ENCODE assay signal across 1 cellular context in the genomic region with DNA sequence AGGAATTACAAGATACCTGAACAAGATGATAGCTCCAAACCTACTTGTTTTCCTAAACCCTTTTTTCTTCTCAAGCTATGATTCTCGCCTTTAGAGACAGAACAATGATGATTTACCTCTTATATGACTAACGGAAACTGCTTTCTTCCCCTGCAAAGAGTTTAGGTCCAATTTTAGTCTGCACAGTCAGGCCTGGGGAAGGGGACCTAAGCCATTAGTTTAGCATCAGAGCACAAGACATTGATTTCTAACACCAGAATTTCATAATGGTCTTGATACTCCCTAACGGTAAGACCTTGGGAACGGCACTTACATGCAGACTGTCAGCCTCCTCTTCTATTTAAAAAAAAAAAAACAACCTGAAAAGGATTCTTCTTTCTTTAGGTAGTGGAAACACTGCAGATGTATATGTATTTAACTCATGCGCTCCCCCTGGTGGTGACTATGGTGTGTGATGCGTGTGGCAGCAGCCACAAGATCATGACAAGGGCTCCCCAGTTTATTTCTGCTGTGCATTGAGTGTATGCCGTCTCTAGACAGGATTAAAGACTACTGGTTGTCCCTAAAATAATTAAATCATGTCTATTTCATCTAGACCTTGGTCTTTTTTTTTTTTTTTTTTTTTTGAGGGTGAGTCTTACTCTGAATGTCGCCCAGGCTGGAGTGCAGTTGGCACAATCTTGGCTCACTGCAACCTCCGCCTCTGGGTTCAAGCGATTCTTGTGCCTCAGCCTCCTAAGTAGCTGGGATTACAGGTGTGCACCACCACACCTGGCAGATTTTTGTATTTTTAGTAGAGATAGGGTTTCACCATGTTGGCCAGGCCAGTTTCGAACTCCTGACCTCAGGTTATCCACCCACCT.
A peak's percentile ranks its signal among the peaks of the same experiment; 100 is the strongest.
TF ChIP-seq lines count a peak whose summit lies in the region.

No MANE protein-coding gene starts in this region.

TF ChIP-seq in GM12878, 131 proteins besides CTCF, POLR2A, EP300 and RAD21 (continues in another document):
- no peak for TF ChIP-seq FOXM1 (IDR thresholded peaks at IDR 0.05; ENCODE audit: low read depth, low read length)
- no peak for TF ChIP-seq SREBF2 (IDR thresholded peaks at IDR 0.05; ENCODE audit: low read length)
- TF ChIP-seq, protein P1, sequence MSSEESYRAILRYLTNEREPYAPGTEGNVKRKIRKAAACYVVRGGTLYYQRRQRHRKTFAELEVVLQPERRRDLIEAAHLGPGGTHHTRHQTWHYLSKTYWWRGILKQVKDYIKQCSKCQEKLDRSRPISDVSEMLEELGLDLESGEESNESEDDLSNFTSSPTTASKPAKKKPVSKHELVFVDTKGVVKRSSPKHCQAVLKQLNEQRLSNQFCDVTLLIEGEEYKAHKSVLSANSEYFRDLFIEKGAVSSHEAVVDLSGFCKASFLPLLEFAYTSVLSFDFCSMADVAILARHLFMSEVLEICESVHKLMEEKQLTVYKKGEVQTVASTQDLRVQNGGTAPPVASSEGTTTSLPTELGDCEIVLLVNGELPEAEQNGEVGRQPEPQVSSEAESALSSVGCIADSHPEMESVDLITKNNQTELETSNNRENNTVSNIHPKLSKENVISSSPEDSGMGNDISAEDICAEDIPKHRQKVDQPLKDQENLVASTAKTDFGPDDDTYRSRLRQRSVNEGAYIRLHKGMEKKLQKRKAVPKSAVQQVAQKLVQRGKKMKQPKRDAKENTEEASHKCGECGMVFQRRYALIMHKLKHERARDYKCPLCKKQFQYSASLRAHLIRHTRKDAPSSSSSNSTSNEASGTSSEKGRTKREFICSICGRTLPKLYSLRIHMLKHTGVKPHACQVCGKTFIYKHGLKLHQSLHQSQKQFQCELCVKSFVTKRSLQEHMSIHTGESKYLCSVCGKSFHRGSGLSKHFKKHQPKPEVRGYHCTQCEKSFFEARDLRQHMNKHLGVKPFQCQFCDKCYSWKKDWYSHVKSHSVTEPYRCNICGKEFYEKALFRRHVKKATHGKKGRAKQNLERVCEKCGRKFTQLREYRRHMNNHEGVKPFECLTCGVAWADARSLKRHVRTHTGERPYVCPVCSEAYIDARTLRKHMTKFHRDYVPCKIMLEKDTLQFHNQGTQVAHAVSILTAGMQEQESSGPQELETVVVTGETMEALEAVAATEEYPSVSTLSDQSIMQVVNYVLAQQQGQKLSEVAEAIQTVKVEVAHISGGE (CRISPR knock-in tag; IDR thresholded peaks at IDR 0.05) = no peak
- TF ChIP-seq KDM1A (IDR thresholded peaks at IDR 0.05; ENCODE audit: borderline replicate concordance) = no peak
- no peak for TF ChIP-seq ESRRA (IDR thresholded peaks at IDR 0.05; ENCODE audit: low read length)
- no peak for TF ChIP-seq NBN (IDR thresholded peaks at IDR 0.05)
- TF ChIP-seq NFYA (IDR thresholded peaks at IDR 0.05; ENCODE audit: borderline replicate concordance, low read depth, low read length) = no peak
- TF ChIP-seq POU2F2 (IDR thresholded peaks at IDR 0.05; ENCODE audit: borderline replicate concordance, low read depth, low read length) = peak; percentile 44; the same call in 1 of the 3 replicates
- no peak for TF ChIP-seq CEBPZ (IDR thresholded peaks at IDR 0.05; ENCODE audit: low read depth, low read length)
- TF ChIP-seq FOS (IDR thresholded peaks at IDR 0.05; ENCODE audit: borderline replicate concordance, extremely low read depth, insufficient read length) = no peak
- TF ChIP-seq TCF12 (IDR thresholded peaks at IDR 0.05; ENCODE audit: low read depth, low read length) = no peak
- TF ChIP-seq, protein P2, sequence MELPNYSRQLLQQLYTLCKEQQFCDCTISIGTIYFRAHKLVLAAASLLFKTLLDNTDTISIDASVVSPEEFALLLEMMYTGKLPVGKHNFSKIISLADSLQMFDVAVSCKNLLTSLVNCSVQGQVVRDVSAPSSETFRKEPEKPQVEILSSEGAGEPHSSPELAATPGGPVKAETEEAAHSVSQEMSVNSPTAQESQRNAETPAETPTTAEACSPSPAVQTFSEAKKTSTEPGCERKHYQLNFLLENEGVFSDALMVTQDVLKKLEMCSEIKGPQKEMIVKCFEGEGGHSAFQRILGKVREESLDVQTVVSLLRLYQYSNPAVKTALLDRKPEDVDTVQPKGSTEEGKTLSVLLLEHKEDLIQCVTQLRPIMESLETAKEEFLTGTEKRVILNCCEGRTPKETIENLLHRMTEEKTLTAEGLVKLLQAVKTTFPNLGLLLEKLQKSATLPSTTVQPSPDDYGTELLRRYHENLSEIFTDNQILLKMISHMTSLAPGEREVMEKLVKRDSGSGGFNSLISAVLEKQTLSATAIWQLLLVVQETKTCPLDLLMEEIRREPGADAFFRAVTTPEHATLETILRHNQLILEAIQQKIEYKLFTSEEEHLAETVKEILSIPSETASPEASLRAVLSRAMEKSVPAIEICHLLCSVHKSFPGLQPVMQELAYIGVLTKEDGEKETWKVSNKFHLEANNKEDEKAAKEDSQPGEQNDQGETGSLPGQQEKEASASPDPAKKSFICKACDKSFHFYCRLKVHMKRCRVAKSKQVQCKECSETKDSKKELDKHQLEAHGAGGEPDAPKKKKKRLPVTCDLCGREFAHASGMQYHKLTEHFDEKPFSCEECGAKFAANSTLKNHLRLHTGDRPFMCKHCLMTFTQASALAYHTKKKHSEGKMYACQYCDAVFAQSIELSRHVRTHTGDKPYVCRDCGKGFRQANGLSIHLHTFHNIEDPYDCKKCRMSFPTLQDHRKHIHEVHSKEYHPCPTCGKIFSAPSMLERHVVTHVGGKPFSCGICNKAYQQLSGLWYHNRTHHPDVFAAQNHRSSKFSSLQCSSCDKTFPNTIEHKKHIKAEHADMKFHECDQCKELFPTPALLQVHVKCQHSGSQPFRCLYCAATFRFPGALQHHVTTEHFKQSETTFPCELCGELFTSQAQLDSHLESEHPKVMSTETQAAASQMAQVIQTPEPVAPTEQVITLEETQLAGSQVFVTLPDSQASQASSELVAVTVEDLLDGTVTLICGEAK (IDR thresholded peaks at IDR 0.05; ENCODE audit: borderline replicate concordance) = no peak
- peak; percentile 60; the same call in 1 of the 2 replicates for TF ChIP-seq YY1 (IDR thresholded peaks at IDR 0.05; ENCODE audit: low read depth, low read length)
- TF ChIP-seq SMC3 (IDR thresholded peaks at IDR 0.05; ENCODE audit: borderline replicate concordance, low read length) = peak; percentile 98
- no peak for TF ChIP-seq ZNF687 (IDR thresholded peaks at IDR 0.05)
- no peak for TF ChIP-seq JUNB (IDR thresholded peaks at IDR 0.05)
- TF ChIP-seq, protein P3, sequence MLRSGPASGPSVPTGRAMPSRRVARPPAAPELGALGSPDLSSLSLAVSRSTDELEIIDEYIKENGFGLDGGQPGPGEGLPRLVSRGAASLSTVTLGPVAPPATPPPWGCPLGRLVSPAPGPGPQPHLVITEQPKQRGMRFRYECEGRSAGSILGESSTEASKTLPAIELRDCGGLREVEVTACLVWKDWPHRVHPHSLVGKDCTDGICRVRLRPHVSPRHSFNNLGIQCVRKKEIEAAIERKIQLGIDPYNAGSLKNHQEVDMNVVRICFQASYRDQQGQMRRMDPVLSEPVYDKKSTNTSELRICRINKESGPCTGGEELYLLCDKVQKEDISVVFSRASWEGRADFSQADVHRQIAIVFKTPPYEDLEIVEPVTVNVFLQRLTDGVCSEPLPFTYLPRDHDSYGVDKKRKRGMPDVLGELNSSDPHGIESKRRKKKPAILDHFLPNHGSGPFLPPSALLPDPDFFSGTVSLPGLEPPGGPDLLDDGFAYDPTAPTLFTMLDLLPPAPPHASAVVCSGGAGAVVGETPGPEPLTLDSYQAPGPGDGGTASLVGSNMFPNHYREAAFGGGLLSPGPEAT (IDR thresholded peaks at IDR 0.05; ENCODE audit: low read depth) = no peak
- TF ChIP-seq, protein P4, sequence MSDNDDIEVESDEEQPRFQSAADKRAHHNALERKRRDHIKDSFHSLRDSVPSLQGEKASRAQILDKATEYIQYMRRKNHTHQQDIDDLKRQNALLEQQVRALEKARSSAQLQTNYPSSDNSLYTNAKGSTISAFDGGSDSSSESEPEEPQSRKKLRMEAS (IDR thresholded peaks at IDR 0.05; ENCODE audit: low read depth, low read length) = no peak
- no peak for TF ChIP-seq SUPT20H (IDR thresholded peaks at IDR 0.05; ENCODE audit: borderline replicate concordance, control insufficient read depth, low read depth, low read length)
- no peak for TF ChIP-seq RCOR1 (conservative IDR thresholded peaks at IDR 0.05; ENCODE audit: low read depth, low read length)
- TF ChIP-seq, protein P5, sequence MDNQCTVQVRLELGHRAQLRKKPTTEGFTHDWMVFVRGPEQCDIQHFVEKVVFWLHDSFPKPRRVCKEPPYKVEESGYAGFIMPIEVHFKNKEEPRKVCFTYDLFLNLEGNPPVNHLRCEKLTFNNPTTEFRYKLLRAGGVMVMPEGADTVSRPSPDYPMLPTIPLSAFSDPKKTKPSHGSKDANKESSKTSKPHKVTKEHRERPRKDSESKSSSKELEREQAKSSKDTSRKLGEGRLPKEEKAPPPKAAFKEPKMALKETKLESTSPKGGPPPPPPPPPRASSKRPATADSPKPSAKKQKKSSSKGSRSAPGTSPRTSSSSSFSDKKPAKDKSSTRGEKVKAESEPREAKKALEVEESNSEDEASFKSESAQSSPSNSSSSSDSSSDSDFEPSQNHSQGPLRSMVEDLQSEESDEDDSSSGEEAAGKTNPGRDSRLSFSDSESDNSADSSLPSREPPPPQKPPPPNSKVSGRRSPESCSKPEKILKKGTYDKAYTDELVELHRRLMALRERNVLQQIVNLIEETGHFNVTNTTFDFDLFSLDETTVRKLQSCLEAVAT (IDR thresholded peaks at IDR 0.05) = no peak
- TF ChIP-seq ZNF384 (IDR thresholded peaks at IDR 0.05; ENCODE audit: borderline replicate concordance, low read depth, low read length) = peak; percentile 68
- TF ChIP-seq, protein P6, sequence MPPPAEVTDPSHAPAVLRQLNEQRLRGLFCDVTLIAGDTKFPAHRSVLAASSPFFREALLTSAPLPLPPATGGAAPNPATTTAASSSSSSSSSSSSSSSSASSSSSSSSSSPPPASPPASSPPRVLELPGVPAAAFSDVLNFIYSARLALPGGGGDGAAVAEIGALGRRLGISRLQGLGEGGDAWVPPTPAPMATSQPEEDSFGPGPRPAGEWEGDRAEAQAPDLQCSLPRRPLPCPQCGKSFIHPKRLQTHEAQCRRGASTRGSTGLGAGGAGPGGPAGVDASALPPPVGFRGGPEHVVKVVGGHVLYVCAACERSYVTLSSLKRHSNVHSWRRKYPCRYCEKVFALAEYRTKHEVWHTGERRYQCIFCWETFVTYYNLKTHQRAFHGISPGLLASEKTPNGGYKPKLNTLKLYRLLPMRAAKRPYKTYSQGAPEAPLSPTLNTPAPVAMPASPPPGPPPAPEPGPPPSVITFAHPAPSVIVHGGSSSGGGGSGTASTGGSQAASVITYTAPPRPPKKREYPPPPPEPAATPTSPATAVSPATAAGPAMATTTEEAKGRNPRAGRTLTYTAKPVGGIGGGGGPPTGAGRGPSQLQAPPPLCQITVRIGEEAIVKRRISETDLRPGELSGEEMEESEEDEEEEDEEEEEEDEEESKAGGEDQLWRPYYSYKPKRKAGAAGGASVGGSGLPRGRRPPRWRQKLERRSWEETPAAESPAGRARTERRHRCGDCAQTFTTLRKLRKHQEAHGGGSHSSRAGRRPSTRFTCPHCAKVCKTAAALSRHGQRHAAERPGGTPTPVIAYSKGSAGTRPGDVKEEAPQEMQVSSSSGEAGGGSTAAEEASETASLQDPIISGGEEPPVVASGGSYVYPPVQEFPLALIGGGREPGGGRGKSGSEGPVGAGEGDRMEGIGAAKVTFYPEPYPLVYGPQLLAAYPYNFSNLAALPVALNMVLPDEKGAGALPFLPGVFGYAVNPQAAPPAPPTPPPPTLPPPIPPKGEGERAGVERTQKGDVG (CRISPR knock-in tag; IDR thresholded peaks at IDR 0.05) = no peak
